Comparison of ENCODE assay signal across 7 cellular contexts in genomic region chr19:461664-462551, GRCh38. TPM values are rescaled to one million over a fixed set of nuclear protein-coding genes. Genes with fewer than 3 reads are reported as not detected.
DNase-seq lines count a peak whose midpoint lies in the region; ATAC-seq and TF ChIP-seq lines count a peak whose summit lies in the region.
"Had no signal": no experiment of that assay in that cellular context is flagged by ENCODE, and none has a peak within 500 bp of the region (broad histone marks: within the 10 kb centered on the region; RNA-seq: fewer than 3 reads in every experiment).

No MANE protein-coding gene starts in this region.

- peak; percentile 41 for ATAC-seq in left ventricle myocardium superior

- intact Hi-C loops in left ventricle myocardium superior (cut with micrococcal nuclease): no loop called here

- no peak for TF ChIP-seq CTCF in C4-2B (conservative IDR thresholded peaks at IDR 0.05)

- H3K27ac ChIP-seq in C4-2B: 0 out of 2 replicates have a peak overlapping the region, but pooled peaks have one; percentile 6
- peak overlapping the region; percentile 56 for H3K27ac ChIP-seq in temporal lobe (ENCODE audit: low read depth, low read length)

- DNase-seq in NCI-H748 treated with DMSO at 0.1 percent for 48 hours (lab: John Stamatoyannopoulos, UW) (peak; percentile 20), left ventricle myocardium superior (peak; percentile 53), GM03348 (ENCODE audit: low spot score) (no peak)
- no peak for DNase-seq in NK-92 treated with Interleukin-12 subunit alpha and Interleukin-12 subunit beta, amount 100 ng/mL, for 24 hours (lab: John Stamatoyannopoulos, UW)

RNA-seq across cellular contexts. Expression of gene SHC2, which starts 1.1 kb away (rescaled TPM):
- total RNA-seq in left ventricle myocardium superior (11.0 TPM), temporal lobe (8.9 TPM)
- total RNA-seq: activated naive CD4-positive, alpha-beta T cell treated with anti-CD3 and anti-CD28 coated beads, Interleukin-2, amount 50 U/mL, for 72 hours had no signal

RNA-seq across cellular contexts. Expression of gene MADCAM1, which starts 34.4 kb away (rescaled TPM):
- total RNA-seq in left ventricle myocardium superior: 0.37 TPM
- total RNA-seq in temporal lobe: 0.74 TPM

RNA-seq across cellular contexts. Expression of gene TPGS1, which starts 45.4 kb away (rescaled TPM):
- total RNA-seq in left ventricle myocardium superior: 10.5 TPM
- 12.8 TPM for total RNA-seq in temporal lobe

RNA-seq across cellular contexts. Expression of gene C2CD4C, which starts 53.0 kb away (rescaled TPM):
- 1.3 TPM for total RNA-seq in left ventricle myocardium superior
- total RNA-seq in temporal lobe: 16.0 TPM

Comparison
In these comparisons a context has a peak if more than half of its experiments do, and no peak if none do; other contexts are left out.
1. DNase-seq: peak in NCI-H748 treated with DMSO at 0.1 percent for 48 hours (single experiment) and left ventricle myocardium superior (single experiment); none in NK-92 treated with Interleukin-12 subunit alpha and Interleukin-12 subunit beta, amount 100 ng/mL, for 24 hours (single experiment) and GM03348 (single experiment).